In the genomic region with DNA sequence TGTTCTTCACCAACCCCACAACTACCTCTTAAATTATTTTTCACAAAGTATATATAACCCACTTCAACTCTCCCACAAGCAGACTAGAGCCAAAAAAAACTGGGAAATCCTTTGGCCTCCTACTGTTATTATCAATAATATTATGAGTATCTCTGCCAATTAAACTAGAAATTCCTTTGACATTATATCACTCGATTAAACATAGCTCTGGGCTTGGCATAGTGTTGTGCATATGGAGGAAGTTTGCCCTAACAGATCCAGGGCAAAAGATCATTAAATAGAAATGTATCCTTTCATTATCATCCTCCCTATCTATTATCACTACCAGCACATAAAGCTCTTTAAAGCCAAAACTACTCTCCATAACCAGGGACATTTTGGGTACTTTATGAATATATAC, we compare ENCODE assay signal across 30 cellular contexts.
DNase-seq lines count a peak whose midpoint lies in the region; ATAC-seq and TF ChIP-seq lines count a peak whose summit lies in the region.
"Had no signal": no experiment of that assay in that cellular context is flagged by ENCODE, and none has a peak within 500 bp of the region (broad histone marks: within the 10 kb centered on the region; RNA-seq: fewer than 3 reads in every experiment).

No MANE protein-coding gene starts in this region.

- H3K4me2 ChIP-seq in smooth muscle cell, result no peak overlapping the region

- BruUV-seq in MCF 10A (replicated peaks; lab: Mats Ljungman, UMichigan), result no TSS peak

- H3K4me3 ChIP-seq in fibroblast of the aortic adventitia (ENCODE audit: low read depth, low read length) (no peak overlapping the region), smooth muscle cell (no peak overlapping the region)
- H3K4me3 ChIP-seq: BLaER1 treated with 17β-estradiol and CSF1 and Interleukin-3, amounts not matched to agents 10 nM and 100 nM; colonic mucosa; heart right ventricle; spleen; thyroid gland; vagina had no signal

- no peak overlapping the region for H3K27ac ChIP-seq in smooth muscle cell (ENCODE audit: low read depth)
- H3K27ac ChIP-seq: BLaER1 treated with 17β-estradiol and CSF1 and Interleukin-3, amounts not matched to agents 10 nM and 100 nM; colonic mucosa; heart right ventricle; parathyroid adenoma; spleen; thyroid gland; vagina had no signal

- peaks cover 7% of the 10 kb centered on the region for H3K4me1 ChIP-seq in smooth muscle cell (ENCODE audit: low read depth)
- H3K4me1 ChIP-seq: colonic mucosa had no signal

- no peaks in the 10 kb centered on the region for H3K36me3 ChIP-seq in smooth muscle cell (ENCODE audit: low read depth)
- H3K36me3 ChIP-seq: BLaER1 treated with 17β-estradiol and CSF1 and Interleukin-3, amounts not matched to agents 10 nM and 100 nM; colonic mucosa; heart right ventricle; spleen; thyroid gland; vagina had no signal

- no peak overlapping the region for H3K4me3 Mint-ChIP-seq in MCF 10A (ENCODE audit: unreplicated experiment)
- H3K4me3 Mint-ChIP-seq: neural crest cell had no signal

- H3K79me2 ChIP-seq in smooth muscle cell (ENCODE audit: low read depth), result peaks cover 93% of the 10 kb centered on the region
- H3K79me2 ChIP-seq: parathyroid adenoma had no signal

- H3K4me1 Mint-ChIP-seq in MCF 10A (ENCODE audit: insufficient read depth, unreplicated experiment), result peaks cover 58% of the 10 kb centered on the region

- H3K27ac Mint-ChIP-seq in MCF 10A (ENCODE audit: low read depth, unreplicated experiment), result peak overlapping the region; percentile 81
- H3K27ac Mint-ChIP-seq: activated naive CD4-positive, alpha-beta T cell treated with anti-CD3 and anti-CD28 coated beads, Interleukin-2, amount 50 U/mL, for 72 hours had no signal

- POLR2A ChIA-PET in MCF 10A (lab: Yijun Ruan, JAX), result interaction anchor here (0.7 to 1.2 kb wide), 10 partner anchors 9 to 76 kb away, joined by 3 to 8 read pairs (median 4); a partner anchor contains a TSS

- DNase-seq in NCI-H446 (lab: John Stamatoyannopoulos, UW) (peak; percentile 5 to 39), MCF 10A (ENCODE audit: unreplicated experiment) (no peak), fibroblast of the aortic adventitia (ENCODE audit: low read depth) (peak; percentile 23), NCI-H2171 (lab: John Stamatoyannopoulos, UW) (no peak), smooth muscle cell (lab: John Stamatoyannopoulos, UW; ENCODE audit: unreplicated experiment) (no peak), 8988T (no peak)
- DNase-seq: activated CD4-positive, alpha-beta T cell treated with anti-CD3 and anti-CD28 coated beads, Interleukin-2, amount 50 U/mL, for 1 hour; activated effector memory CD4-positive, alpha-beta T cell treated with Interleukin-2 at 50 U/mL for 16 hours; activated T-cell treated with anti-CD3 and anti-CD28 coated beads, Interleukin-2, amount 50 U/mL, for 1 hour; amygdala; colonic mucosa; effector memory CD4-positive, alpha-beta T cell; foreskin melanocyte; HCEC 1CT; heart right ventricle; Kasumi-1; NCI-H146; NCI-H82; RPMI8226; spleen; stimulated activated CD8-positive, alpha-beta memory T cell treated with anti-CD3 and anti-CD28 coated beads, Interleukin-4, amount 100 ng/mL, for 48 hours; T1000; thyroid gland had no signal

- CTCF ChIA-PET in MCF 10A (lab: Yijun Ruan, JAX), result interaction anchor here (1.0 kb wide), 1 partner anchor 30 kb away, joined by 3 read pairs; no protein-coding TSS in a partner anchor

- no peak for ATAC-seq in HG02870 (IDR thresholded peaks at IDR 0.05; ENCODE audit: unreplicated experiment)
- ATAC-seq: activated naive CD4-positive, alpha-beta T cell treated with anti-CD3 and anti-CD28 coated beads, Interleukin-2, amount 50 U/mL, for 72 hours; heart right ventricle; HepG2 had no signal

- no peaks in the 10 kb centered on the region for H3K27me3 Mint-ChIP-seq in MCF 10A (ENCODE audit: insufficient read depth, unreplicated experiment)

- no peak overlapping the region for H3K9ac ChIP-seq in smooth muscle cell (ENCODE audit: low read depth)
- H3K9ac ChIP-seq: BLaER1 treated with 17β-estradiol and CSF1 and Interleukin-3, amounts not matched to agents 10 nM and 100 nM; parathyroid adenoma had no signal

- H3K9me3 Mint-ChIP-seq in MCF 10A (ENCODE audit: unreplicated experiment), result no peaks in the 10 kb centered on the region
- H3K9me3 Mint-ChIP-seq: activated naive CD4-positive, alpha-beta T cell treated with anti-CD3 and anti-CD28 coated beads, Interleukin-2, amount 50 U/mL, for 72 hours; neural crest cell had no signal

- TF ChIP-seq CTCF in MCF 10A (IDR thresholded peaks at IDR 0.05; ENCODE audit: unreplicated experiment) (no peak), fibroblast of the aortic adventitia (IDR thresholded peaks at IDR 0.05; ENCODE audit: insufficient read depth, low read length) (no peak), smooth muscle cell (IDR thresholded peaks at IDR 0.05; ENCODE audit: borderline replicate concordance, insufficient read depth, poor library complexity, severe bottlenecking) (no peak)

- no peaks in the 10 kb centered on the region for H3K27me3 ChIP-seq in smooth muscle cell (ENCODE audit: low read depth)
- H3K27me3 ChIP-seq: BLaER1 treated with 17β-estradiol and CSF1 and Interleukin-3, amounts not matched to agents 10 nM and 100 nM; colonic mucosa; heart right ventricle; spleen; thyroid gland; vagina had no signal

- intact Hi-C loops in MCF 10A (cut with micrococcal nuclease), result no loop called here

- H3K9me3 ChIP-seq in smooth muscle cell (replicated peaks; ENCODE audit: low read depth), result no peaks in the 10 kb centered on the region
- H3K9me3 ChIP-seq: BLaER1 treated with 17β-estradiol and CSF1 and Interleukin-3, amounts not matched to agents 10 nM and 100 nM; colonic mucosa; heart right ventricle; spleen; thyroid gland; vagina had no signal

- peaks cover 5% of the 10 kb centered on the region for H3F3A ChIP-seq in smooth muscle cell (ENCODE audit: low read depth)

- WGBS in smooth muscle cell (ENCODE audit: low lambda C conversion rate), result 100% methylated on average over 1 of the region's 1 CpG

- peaks cover 80% of the 10 kb centered on the region for H4K20me1 ChIP-seq in smooth muscle cell (ENCODE audit: low read depth)
- H4K20me1 ChIP-seq: BLaER1 treated with 17β-estradiol and CSF1 and Interleukin-3, amounts not matched to agents 10 nM and 100 nM had no signal

- H2AFZ ChIP-seq in smooth muscle cell (ENCODE audit: low read depth), result no peak overlapping the region
- H2AFZ ChIP-seq: parathyroid adenoma had no signal

- peaks cover 8% of the 10 kb centered on the region for H3K36me3 Mint-ChIP-seq in MCF 10A (ENCODE audit: insufficient read depth, unreplicated experiment)

Comparison
In these comparisons a context has a peak if more than half of its experiments do, and no peak if none do; other contexts are left out.
1. DNase-seq: peak in NCI-H446 (2 of 2) and fibroblast of the aortic adventitia (single experiment); none in MCF 10A (single experiment), NCI-H2171 (single experiment), smooth muscle cell (single experiment) and 8988T (single experiment).